In the genomic region with DNA sequence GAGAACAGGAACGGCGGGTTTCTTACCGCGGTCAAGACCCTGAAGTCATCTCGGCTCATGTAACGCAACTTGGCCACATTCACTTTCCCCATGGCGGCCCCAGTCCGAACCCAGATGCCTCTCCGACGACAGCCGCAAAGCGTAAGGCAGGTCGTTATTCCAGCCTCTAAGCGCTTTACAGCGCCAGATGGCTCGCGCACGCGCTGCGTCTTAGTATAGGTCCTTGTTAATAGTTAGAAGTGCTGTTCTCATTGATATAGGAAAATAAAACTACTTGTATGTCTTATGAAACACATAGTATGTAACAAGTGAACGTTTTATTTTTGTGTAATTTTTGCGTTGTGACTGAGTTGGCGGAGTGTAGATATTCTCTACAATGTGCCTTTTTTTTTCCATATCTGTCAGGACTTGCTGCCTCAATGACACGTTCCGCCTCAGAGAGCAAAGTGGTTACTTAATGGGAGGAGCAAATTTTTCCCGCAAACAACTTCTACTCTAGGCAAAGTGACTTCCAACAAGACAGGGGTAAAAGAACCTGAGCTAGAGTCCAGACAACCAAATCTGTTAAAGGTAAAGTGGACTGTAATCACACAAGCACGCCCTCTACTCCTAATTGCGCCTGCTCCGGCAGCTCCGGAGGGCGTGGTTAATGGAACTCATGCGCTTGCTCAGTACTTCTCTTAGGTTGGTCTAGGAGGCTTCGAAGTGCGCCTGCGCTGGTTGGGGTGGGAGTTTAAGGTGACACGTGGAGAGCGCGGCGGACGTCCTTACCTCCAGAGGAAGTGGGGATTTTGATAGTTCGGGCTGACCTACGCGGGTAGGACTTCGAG, we compare ENCODE assay signal across 1 cellular context.
TF ChIP-seq lines count a peak whose summit lies in the region.

A gene (minus strand): TSS at position 148 of the 830 bp plus-strand sequence. CDS start 56 bp downstream, at position 92.

TF ChIP-seq in WTC11, 78 proteins besides CTCF, POLR2A, EP300 and RAD21 (continued from another document):
- TF ChIP-seq ZNF416 (CRISPR knock-in tag; IDR thresholded peaks at IDR 0.05) (no peak), ZNF317 (CRISPR knock-in tag; IDR thresholded peaks at IDR 0.05; ENCODE audit: borderline replicate concordance, low read depth) (no peak), RELA (CRISPR knock-in tag; IDR thresholded peaks at IDR 0.05; ENCODE audit: borderline replicate concordance) (no peak), FOXK1 (CRISPR knock-in tag; IDR thresholded peaks at IDR 0.05) (peak; percentile 77; the same call in 1 of the 2 replicates), ZNF121 (CRISPR knock-in tag; IDR thresholded peaks at IDR 0.05) (no peak), ATF1 (CRISPR knock-in tag; IDR thresholded peaks at IDR 0.05) (no peak)
- TF ChIP-seq, protein P1, sequence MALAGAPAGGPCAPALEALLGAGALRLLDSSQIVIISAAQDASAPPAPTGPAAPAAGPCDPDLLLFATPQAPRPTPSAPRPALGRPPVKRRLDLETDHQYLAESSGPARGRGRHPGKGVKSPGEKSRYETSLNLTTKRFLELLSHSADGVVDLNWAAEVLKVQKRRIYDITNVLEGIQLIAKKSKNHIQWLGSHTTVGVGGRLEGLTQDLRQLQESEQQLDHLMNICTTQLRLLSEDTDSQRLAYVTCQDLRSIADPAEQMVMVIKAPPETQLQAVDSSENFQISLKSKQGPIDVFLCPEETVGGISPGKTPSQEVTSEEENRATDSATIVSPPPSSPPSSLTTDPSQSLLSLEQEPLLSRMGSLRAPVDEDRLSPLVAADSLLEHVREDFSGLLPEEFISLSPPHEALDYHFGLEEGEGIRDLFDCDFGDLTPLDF (CRISPR knock-in tag; IDR thresholded peaks at IDR 0.05): 0 out of 2 replicates have a peak, but pooled peaks have one; percentile 77
- TF ChIP-seq, protein P2, sequence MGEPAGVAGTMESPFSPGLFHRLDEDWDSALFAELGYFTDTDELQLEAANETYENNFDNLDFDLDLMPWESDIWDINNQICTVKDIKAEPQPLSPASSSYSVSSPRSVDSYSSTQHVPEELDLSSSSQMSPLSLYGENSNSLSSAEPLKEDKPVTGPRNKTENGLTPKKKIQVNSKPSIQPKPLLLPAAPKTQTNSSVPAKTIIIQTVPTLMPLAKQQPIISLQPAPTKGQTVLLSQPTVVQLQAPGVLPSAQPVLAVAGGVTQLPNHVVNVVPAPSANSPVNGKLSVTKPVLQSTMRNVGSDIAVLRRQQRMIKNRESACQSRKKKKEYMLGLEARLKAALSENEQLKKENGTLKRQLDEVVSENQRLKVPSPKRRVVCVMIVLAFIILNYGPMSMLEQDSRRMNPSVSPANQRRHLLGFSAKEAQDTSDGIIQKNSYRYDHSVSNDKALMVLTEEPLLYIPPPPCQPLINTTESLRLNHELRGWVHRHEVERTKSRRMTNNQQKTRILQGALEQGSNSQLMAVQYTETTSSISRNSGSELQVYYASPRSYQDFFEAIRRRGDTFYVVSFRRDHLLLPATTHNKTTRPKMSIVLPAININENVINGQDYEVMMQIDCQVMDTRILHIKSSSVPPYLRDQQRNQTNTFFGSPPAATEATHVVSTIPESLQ (CRISPR knock-in tag; IDR thresholded peaks at IDR 0.05): no peak
- TF ChIP-seq, protein P3, sequence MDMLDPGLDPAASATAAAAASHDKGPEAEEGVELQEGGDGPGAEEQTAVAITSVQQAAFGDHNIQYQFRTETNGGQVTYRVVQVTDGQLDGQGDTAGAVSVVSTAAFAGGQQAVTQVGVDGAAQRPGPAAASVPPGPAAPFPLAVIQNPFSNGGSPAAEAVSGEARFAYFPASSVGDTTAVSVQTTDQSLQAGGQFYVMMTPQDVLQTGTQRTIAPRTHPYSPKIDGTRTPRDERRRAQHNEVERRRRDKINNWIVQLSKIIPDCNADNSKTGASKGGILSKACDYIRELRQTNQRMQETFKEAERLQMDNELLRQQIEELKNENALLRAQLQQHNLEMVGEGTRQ (CRISPR knock-in tag; IDR thresholded peaks at IDR 0.05): peak; percentile 75
